ENCODE assay signal across 9 cellular contexts in the genomic region with DNA sequence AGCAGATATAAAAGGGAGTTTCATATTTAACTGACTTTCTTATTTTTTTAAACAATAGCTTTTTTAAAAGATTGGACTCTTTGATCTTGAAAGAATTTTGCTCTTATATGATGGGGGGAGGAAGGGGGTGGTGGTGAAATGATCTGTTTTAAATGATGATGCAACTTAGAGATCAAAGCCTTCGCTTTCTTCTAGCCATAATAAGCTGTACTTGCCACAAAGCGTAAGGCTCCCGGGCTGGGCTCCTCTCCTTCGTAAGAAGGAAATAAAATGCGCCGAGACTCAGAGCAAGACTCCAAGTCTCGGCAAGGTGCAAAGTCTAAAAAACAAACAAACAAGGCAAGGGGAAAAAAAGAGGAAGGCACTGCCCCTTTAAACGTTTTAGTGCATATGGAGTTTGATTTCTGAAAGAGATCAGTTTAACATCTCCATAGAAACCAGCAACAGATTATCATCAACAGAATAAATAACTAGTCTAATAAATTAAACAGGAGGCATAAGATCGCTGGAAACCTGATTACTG. TPM values are rescaled to one million over a fixed set of nuclear protein-coding genes. Genes with fewer than 3 reads are reported as not detected.
A peak's percentile ranks its signal among the peaks of the same experiment; 100 is the strongest.
DNase-seq lines count a peak whose midpoint lies in the region; ATAC-seq and TF ChIP-seq lines count a peak whose summit lies in the region.
"Had no signal": no experiment of that assay in that cellular context is flagged by ENCODE, and none has a peak within 500 bp of the region (broad histone marks: within the 10 kb centered on the region; RNA-seq: fewer than 3 reads in every experiment).

No MANE protein-coding gene starts in this region.

- H3K4me3 ChIP-seq in PC-3 (ENCODE audit: low read length) (peak overlapping the region; percentile 89), fibroblast of the aortic adventitia (ENCODE audit: low read depth, low read length) (no peak overlapping the region), spleen (peak overlapping the region in 7 of 8 donors; percentile 48 to 73 (median 54))

- no peak overlapping the region for H3K9ac ChIP-seq in PC-3 (ENCODE audit: low read length)
- H3K9ac ChIP-seq: KMS-11 had no signal

- H2AFZ ChIP-seq in PC-3 (ENCODE audit: low read length): peak overlapping the region; percentile 36

- DNase-seq in NCI-H526 treated with DMSO at 0.1 percent for 48 hours (lab: John Stamatoyannopoulos, UW): peak; percentile 42
- no peak for DNase-seq in NCI-H526 (lab: John Stamatoyannopoulos, UW)
- DNase-seq in PC-3: peak; percentile 46
- peak; percentile 14 for DNase-seq in fibroblast of the aortic adventitia (ENCODE audit: low read depth)
- DNase-seq in spleen: no peak
- DNase-seq in effector CD8-positive, alpha-beta T cell (lab: John Stamatoyannopoulos, UW): no peak

- H3K27ac ChIP-seq in PC-3 (ENCODE audit: low read length) (no peak overlapping the region), spleen (no peak overlapping the region)
- H3K27ac ChIP-seq: KMS-11 had no signal

- H3K4me1 ChIP-seq in PC-3 (ENCODE audit: insufficient read depth, low read length): peaks cover 14% of the 10 kb centered on the region
- peaks cover 16 to 53% (median 39%) of the 10 kb centered on the region in 6 donors for H3K4me1 ChIP-seq in spleen

- H3K9me3 ChIP-seq in PC-3 (ENCODE audit: low read length): no peaks in the 10 kb centered on the region
- no peaks in the 10 kb centered on the region for H3K9me3 ChIP-seq in spleen

- no peaks in the 10 kb centered on the region for H4K20me1 ChIP-seq in PC-3 (ENCODE audit: low read length)

- no peak for TF ChIP-seq POLR2A in spleen (IDR thresholded peaks at IDR 0.05)

- no peak for ATAC-seq in PC-3
- ATAC-seq in HG02798 (IDR thresholded peaks at IDR 0.05; ENCODE audit: poor library complexity, unreplicated experiment): no peak
- no peak for ATAC-seq in HG02870 (IDR thresholded peaks at IDR 0.05; ENCODE audit: unreplicated experiment)

- CTCF ChIA-PET in PC-3 (lab: Charles Lee): interaction anchor here (0.6 kb wide), 2 partner anchors 67 to 159 kb away, joined by 6 to 13 read pairs; no protein-coding TSS in a partner anchor

- no peak for TF ChIP-seq CTCF in PC-3 (conservative IDR thresholded peaks at IDR 0.05; ENCODE audit: low read depth, low read length)
- TF ChIP-seq CTCF in fibroblast of the aortic adventitia (IDR thresholded peaks at IDR 0.05; ENCODE audit: insufficient read depth, low read length): no peak
- TF ChIP-seq CTCF in spleen (IDR thresholded peaks at IDR 0.05 in 8 of 11, conservative IDR thresholded peaks at IDR 0.05 in 3 of 11): no peak

- H3K4me2 ChIP-seq in PC-3 (ENCODE audit: low read length): peak overlapping the region; percentile 82
- H3K4me2 ChIP-seq: KMS-11 had no signal

- 0 out of 2 replicates have a peak, but pooled peaks cover 13% of the 10 kb centered on the region for H3K79me2 ChIP-seq in PC-3 (ENCODE audit: low read length)

- intact Hi-C loops in PC-3 (cut with micrococcal nuclease): loop anchor here (5.0 kb wide), 3 partner anchors 101 to 281 kb away; no protein-coding TSS in a partner anchor
- intact Hi-C loops in spleen (cut with DNase I; ENCODE audit: low total_unique reads): loop anchor here (10.0 kb wide), 1 partner anchor 108 kb away; no protein-coding TSS in a partner anchor

- no peaks in the 10 kb centered on the region for H3K36me3 ChIP-seq in PC-3 (ENCODE audit: low read depth, low read length)
- H3K36me3 ChIP-seq in spleen: no peaks in the 10 kb centered on the region

- H3K27me3 ChIP-seq in PC-3 (ENCODE audit: low read length) (no peaks in the 10 kb centered on the region), spleen (replicated peaks in 1 of 7) (peaks cover 6 to 100% (median 62%) of the 10 kb centered on the region in 7 donors)

- 3 to 5% (median 4%) methylated on average over 9 of the region's 9 CpGs for WGBS in spleen, 5 donors

- no TSS peak for BruUV-seq in PC-3 (replicated peaks; lab: Mats Ljungman, UMichigan)

- POLR2A ChIA-PET in PC-3 (lab: Charles Lee; ENCODE audit: unreplicated experiment): interaction anchor here (0.6 kb wide), 1 partner anchor 283 kb away, joined by 13 read pairs; no protein-coding TSS in a partner anchor

- H3K9me2 ChIP-seq in PC-3 (replicated peaks; ENCODE audit: low read length): no peaks in the 10 kb centered on the region

- H3F3A ChIP-seq in PC-3 (ENCODE audit: low read length, unreplicated experiment): no peaks in the 10 kb centered on the region

RNA-seq across cellular contexts. Expression of a gene that starts 3.3 kb away (rescaled TPM):
- total RNA-seq in PC-3 (2014; rRNA removed): 12.8 and 21.4 TPM in 2 replicates
- total RNA-seq in fibroblast of the aortic adventitia (ENCODE audit: low replicate concordance): 0.09 TPM in 1 of 2 replicates, not detected in the other
- 10 to 100 TPM in 5 of 7 donors, 1 to 10 TPM in 2; 5.8 to 14.5 (median 11.7) TPM for total RNA-seq in spleen
- 1 to 10 TPM in 2 of 3 donors, under 1 TPM in 1; 0.73 to 3.9 (median 1.5) TPM for polyA plus RNA-seq in spleen

Comparison
In these comparisons a context has a peak if more than half of its experiments do, and no peak if none do; other contexts are left out.
1. DNase-seq: peak in NCI-H526 treated with DMSO at 0.1 percent for 48 hours (single experiment), PC-3 (single experiment) and fibroblast of the aortic adventitia (single experiment); none in NCI-H526 (0 of 2), spleen (single experiment) and effector CD8-positive, alpha-beta T cell (single experiment).